In genomic region chr12:12384601-12385321, GRCh38 we compare ENCODE assay signal across 10 cellular contexts. TPM values are rescaled to one million over a fixed set of nuclear protein-coding genes. Genes with fewer than 3 reads are reported as not detected.
DNase-seq lines count a peak whose midpoint lies in the region; ATAC-seq, FAIRE-seq and TF ChIP-seq lines count a peak whose summit lies in the region.
"Had no signal": no experiment of that assay in that cellular context is flagged by ENCODE, and none has a peak within 500 bp of the region (broad histone marks: within the 10 kb centered on the region; RNA-seq: fewer than 3 reads in every experiment).

No MANE protein-coding gene starts in this region.

- H3K27me3 ChIP-seq in OCI-LY1 (ENCODE audit: insufficient read depth, low read length) (no peaks in the 10 kb centered on the region), colonic mucosa (no peaks in the 10 kb centered on the region), neutrophil (no peaks in the 10 kb centered on the region)
- H3K27me3 ChIP-seq: SJSA1 had no signal

- FAIRE-seq in GM12891 (lab: Jason Lieb, UNC): peak; percentile 88

- no peaks in the 10 kb centered on the region for H3F3A ChIP-seq in OCI-LY1 (ENCODE audit: insufficient read depth, low read length)

- H4K20me1 ChIP-seq in OCI-LY1 (ENCODE audit: insufficient read depth, low read length): no peaks in the 10 kb centered on the region

- H3K9ac ChIP-seq in OCI-LY1 (ENCODE audit: low read length): no peak overlapping the region
- H3K9ac ChIP-seq in colonic mucosa (ENCODE audit: low read depth in 2 of 2, low read length in 2 of 2): peak overlapping the region in 1 of 2 donors; percentile 36

- TF ChIP-seq CTCF in OCI-LY1 (IDR thresholded peaks at IDR 0.05; ENCODE audit: low read length) (no peak), colonic mucosa (IDR thresholded peaks at IDR 0.05) (no peak), neutrophil (IDR thresholded peaks at IDR 0.05) (no peak), lower leg skin (IDR thresholded peaks at IDR 0.05) (no peak)

- H3K27ac ChIP-seq in OCI-LY1 (ENCODE audit: low read depth, low read length, poor library complexity, severe bottlenecking) (peak overlapping the region; percentile 10), colonic mucosa (no peak overlapping the region), neutrophil (peak overlapping the region; percentile 62)
- H3K27ac ChIP-seq: prostate gland, SJSA1 had no signal

- no peaks in the 10 kb centered on the region for H3K79me2 ChIP-seq in OCI-LY1 (ENCODE audit: insufficient read depth, low read length)

- H3K4me3 ChIP-seq in OCI-LY1 (ENCODE audit: low read depth, low read length, poor library complexity, severe bottlenecking) (no peak overlapping the region), colonic mucosa (no peak overlapping the region), neutrophil (ENCODE audit: low read depth in 1 of 2, low read length in 1 of 2) (no peak overlapping the region), lower leg skin (ENCODE audit: low read depth, poor library complexity, severe bottlenecking) (no peak overlapping the region)
- H3K4me3 ChIP-seq: prostate gland, SJSA1 had no signal

- H3K4me2 ChIP-seq in OCI-LY1 (ENCODE audit: low read length): no peak overlapping the region

- H3K9me3 ChIP-seq in OCI-LY1 (ENCODE audit: low read length) (no peaks in the 10 kb centered on the region), colonic mucosa (no peaks in the 10 kb centered on the region), neutrophil (no peaks in the 10 kb centered on the region)
- H3K9me3 ChIP-seq: prostate gland, SJSA1 had no signal

- DNase-seq in GM12891 (ENCODE audit: insufficient read length, low spot score) (no peak), colonic mucosa (peak; percentile 64), lower leg skin (ENCODE audit: low spot score in 2 of 2) (no peak)

- H2AFZ ChIP-seq in OCI-LY1 (ENCODE audit: low read length): no peak overlapping the region

- TF ChIP-seq POLR2A in GM12891 (IDR thresholded peaks at IDR 0.05; ENCODE audit: low read depth, low read length) (no peak), lower leg skin (IDR thresholded peaks at IDR 0.05) (no peak)

- H3K9me2 ChIP-seq in OCI-LY1 (ENCODE audit: low read depth, low read length): no peaks in the 10 kb centered on the region

- 78% methylated on average over 6 of the region's 6 CpGs for WGBS in lower leg skin, 2 donors

- intact Hi-C loops in colonic mucosa (cut with DNase I): loop anchor here (10.0 kb wide), 1 partner anchor 180 kb away; the partner anchor contains the start of gene DUSP16
- intact Hi-C loops in lower leg skin (cut with DNase I; ENCODE audit: low total_unique reads): no loop called here

- H3K4me1 ChIP-seq in OCI-LY1 (ENCODE audit: insufficient read depth, low read length, severe bottlenecking) (peaks cover 16% of the 10 kb centered on the region), colonic mucosa (peaks cover 4% of the 10 kb centered on the region), neutrophil (ENCODE audit: control insufficient read depth in 1 of 2, insufficient read depth in 1 of 2, low read depth in 1 of 2, low read length in 1 of 2) (peaks cover 34 to 35% of the 10 kb centered on the region in 2 experiments)
- H3K4me1 ChIP-seq: prostate gland, SJSA1 had no signal

- H3K36me3 ChIP-seq in OCI-LY1 (ENCODE audit: insufficient read depth, low read length) (peaks cover 17% of the 10 kb centered on the region), colonic mucosa (no peaks in the 10 kb centered on the region), neutrophil (peaks cover 4% of the 10 kb centered on the region)
- H3K36me3 ChIP-seq: prostate gland had no signal

- ATAC-seq in GM21528 (IDR thresholded peaks at IDR 0.05; ENCODE audit: low FRiP score, unreplicated experiment): no peak
- no peak for ATAC-seq in GM18498 (IDR thresholded peaks at IDR 0.05; ENCODE audit: unreplicated experiment)
- no peak for ATAC-seq in HG03025 (IDR thresholded peaks at IDR 0.05; ENCODE audit: low FRiP score, unreplicated experiment)

TF ChIP-seq in GM12891, 5 proteins besides CTCF, POLR2A, EP300 and RAD21:
- TF ChIP-seq PAX5 (IDR thresholded peaks at IDR 0.05; ENCODE audit: insufficient read depth, low read length, severe bottlenecking) (no peak), POU2F2 (IDR thresholded peaks at IDR 0.05; ENCODE audit: low read depth, low read length) (no peak), SPI1 (IDR thresholded peaks at IDR 0.05; ENCODE audit: low read depth, low read length) (no peak), TAF1 (IDR thresholded peaks at IDR 0.05; ENCODE audit: low read depth, low read length) (no peak), POLR2AphosphoS5 (IDR thresholded peaks at IDR 0.05; ENCODE audit: low read depth, low read length) (no peak)

RNA-seq across cellular contexts. Expression of gene BORCS5, which starts 27.9 kb away (rescaled TPM):
- 11.6 TPM for polyA plus RNA-seq in GM12891 (2012; ENCODE audit: low read depth, missing spikeins)
- total RNA-seq in colonic mucosa (10 to 100 TPM; 10.7 to 12.4 TPM), lower leg skin (10 to 100 TPM in 2 of 4 donors, 1 to 10 TPM in 2; 5.3 to 13.4 (median 10.1) TPM)

RNA-seq across cellular contexts. Expression of gene MANSC1, which starts 34.7 kb away (rescaled TPM):
- polyA plus RNA-seq in GM12891 (2012; ENCODE audit: low read depth, missing spikeins): 0.27 TPM
- total RNA-seq in colonic mucosa: 10 to 100 TPM; 63.6 to 66.0 TPM
- total RNA-seq in lower leg skin: 10 to 100 TPM in 3 of 4 donors, 1 to 10 TPM in 1; 9.0 to 39.2 (median 17.2) TPM
